In the genomic region with DNA sequence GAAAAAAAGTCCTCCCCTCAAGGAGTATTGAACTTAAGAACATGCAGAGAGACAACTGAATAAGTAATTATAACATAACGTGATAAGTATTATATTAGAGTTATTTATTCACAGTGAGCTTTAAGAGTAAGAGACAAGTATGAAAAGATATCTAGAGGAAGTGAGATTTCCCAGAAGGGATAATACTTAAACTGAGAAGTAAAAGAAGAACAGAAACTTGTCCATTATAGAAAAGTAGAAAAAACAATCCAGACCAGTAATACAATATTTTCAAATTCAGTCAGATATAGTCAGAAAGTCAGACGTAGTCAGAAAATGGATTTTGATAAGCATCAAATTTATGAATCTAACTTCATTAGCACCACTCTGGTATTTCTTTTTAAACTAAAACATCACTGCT, we compare ENCODE assay signal across 17 cellular contexts.
A peak's percentile ranks its signal among the peaks of the same experiment; 100 is the strongest.
DNase-seq lines count a peak whose midpoint lies in the region; ATAC-seq, FAIRE-seq and TF ChIP-seq lines count a peak whose summit lies in the region.
"Had no signal": no experiment of that assay in that cellular context is flagged by ENCODE, and none has a peak within 500 bp of the region (broad histone marks: within the 10 kb centered on the region; RNA-seq: fewer than 3 reads in every experiment).

No MANE protein-coding gene starts in this region.

- H3K36me3 ChIP-seq in MG63 = no peaks in the 10 kb centered on the region
- H3K36me3 ChIP-seq: adrenal gland, heart left ventricle, pancreas had no signal

- no peak overlapping the region for H3K27ac Mint-ChIP-seq in natural killer cell treated with Interleukin-12 subunit alpha and Interleukin-12 subunit beta and Interleukin-15 and Interleukin-18, amount 100 ng/mL, for 72 hours
- no peak overlapping the region for H3K27ac Mint-ChIP-seq in chondrocyte (ENCODE audit: unreplicated experiment)
- H3K27ac Mint-ChIP-seq: activated T-cell treated with anti-CD3 and anti-CD28 coated beads, Interleukin-2, amount 50 U/mL, for 24 hours; CD8-positive, alpha-beta T cell had no signal

- H3K27me3 Mint-ChIP-seq in natural killer cell treated with Interleukin-12 subunit alpha and Interleukin-12 subunit beta and Interleukin-15 and Interleukin-18, amount 100 ng/mL, for 72 hours = no peaks in the 10 kb centered on the region
- no peaks in the 10 kb centered on the region for H3K27me3 Mint-ChIP-seq in chondrocyte (ENCODE audit: low read depth)
- H3K27me3 Mint-ChIP-seq: activated T-cell treated with anti-CD3 and anti-CD28 coated beads, Interleukin-2, amount 50 U/mL, for 24 hours had no signal

- DNase-seq in GM12891 (ENCODE audit: insufficient read length, low spot score) = no peak
- DNase-seq in MG63 = no peak
- DNase-seq in natural killer cell treated with Interleukin-12 subunit alpha and Interleukin-12 subunit beta and Interleukin-15 and Interleukin-18, amount 100 ng/mL, for 72 hours (ENCODE audit: low spot score) = no peak
- no peak for DNase-seq in chondrocyte (ENCODE audit: low spot score)
- no peak for DNase-seq in NCI-H69 (lab: John Stamatoyannopoulos, UW)
- DNase-seq: activated CD4-positive, alpha-beta T cell treated with anti-CD3 and anti-CD28 coated beads for 4 hours; activated T-cell treated with anti-CD3 and anti-CD28 coated beads, Interleukin-2, amount 50 U/mL, for 24 hours; adrenal gland; CD8-positive, alpha-beta T cell; heart left ventricle; Kasumi-1; midbrain; NCI-H2029; pancreas had no signal

- H3K4me3 ChIP-seq in MG63 = no peak overlapping the region
- H3K4me3 ChIP-seq: adrenal gland, heart left ventricle, pancreas had no signal

- H3K4me1 Mint-ChIP-seq in natural killer cell treated with Interleukin-12 subunit alpha and Interleukin-12 subunit beta and Interleukin-15 and Interleukin-18, amount 100 ng/mL, for 72 hours (ENCODE audit: low read depth in 2 of 2) = no peaks in the 10 kb centered on the region
- H3K4me1 Mint-ChIP-seq in chondrocyte (ENCODE audit: low read depth) = no peaks in the 10 kb centered on the region

- no peak overlapping the region for H3K4me3 Mint-ChIP-seq in natural killer cell treated with Interleukin-12 subunit alpha and Interleukin-12 subunit beta and Interleukin-15 and Interleukin-18, amount 100 ng/mL, for 72 hours
- H3K4me3 Mint-ChIP-seq in chondrocyte (ENCODE audit: unreplicated experiment) = no peak overlapping the region
- H3K4me3 Mint-ChIP-seq: activated T-cell treated with anti-CD3 and anti-CD28 coated beads, Interleukin-2, amount 50 U/mL, for 24 hours; CD8-positive, alpha-beta T cell had no signal

- no peaks in the 10 kb centered on the region for H3K36me3 Mint-ChIP-seq in natural killer cell treated with Interleukin-12 subunit alpha and Interleukin-12 subunit beta and Interleukin-15 and Interleukin-18, amount 100 ng/mL, for 72 hours
- no peaks in the 10 kb centered on the region for H3K36me3 Mint-ChIP-seq in chondrocyte (ENCODE audit: low read depth)
- H3K36me3 Mint-ChIP-seq: CD8-positive, alpha-beta T cell had no signal

- TF ChIP-seq CTCF in chondrocyte (IDR thresholded peaks at IDR 0.05) = no peak

- TF ChIP-seq POLR2A in GM12891 (IDR thresholded peaks at IDR 0.05; ENCODE audit: low read depth, low read length) = no peak

- ATAC-seq in GM19438 (IDR thresholded peaks at IDR 0.05; ENCODE audit: low read depth, unreplicated experiment) = peak; percentile 67
- ATAC-seq in HG02798 (IDR thresholded peaks at IDR 0.05; ENCODE audit: poor library complexity, unreplicated experiment) = peak; percentile 63
- ATAC-seq in HG03442 (IDR thresholded peaks at IDR 0.05; ENCODE audit: unreplicated experiment) = peak; percentile 79
- no peak for ATAC-seq in natural killer cell treated with Interleukin-12 subunit alpha and Interleukin-12 subunit beta and Interleukin-15 and Interleukin-18, amount 100 ng/mL, for 72 hours
- ATAC-seq: CD8-positive, alpha-beta T cell; heart left ventricle; pancreas had no signal

- no peak for FAIRE-seq in GM12891 (lab: Jason Lieb, UNC)
- FAIRE-seq: pancreas had no signal

- peaks cover 25% of the 10 kb centered on the region for H3K9me3 Mint-ChIP-seq in natural killer cell treated with Interleukin-12 subunit alpha and Interleukin-12 subunit beta and Interleukin-15 and Interleukin-18, amount 100 ng/mL, for 72 hours
- peaks cover 18% of the 10 kb centered on the region for H3K9me3 Mint-ChIP-seq in chondrocyte (ENCODE audit: low read depth)

- H3K27me3 ChIP-seq in MG63 = 0 out of 2 replicates have a peak, but pooled peaks cover 2% of the 10 kb centered on the region
- H3K27me3 ChIP-seq: adrenal gland, heart left ventricle, pancreas had no signal

- no peaks in the 10 kb centered on the region for H3K9me3 ChIP-seq in MG63
- H3K9me3 ChIP-seq: adrenal gland, pancreas had no signal

TF ChIP-seq in GM12891, 5 proteins besides CTCF, POLR2A, EP300 and RAD21:
- no peak for TF ChIP-seq POU2F2 (IDR thresholded peaks at IDR 0.05; ENCODE audit: low read depth, low read length)
- peak; percentile 71; the same call in 1 of the 2 replicates for TF ChIP-seq SPI1 (IDR thresholded peaks at IDR 0.05; ENCODE audit: low read depth, low read length)

Comparison
In these comparisons a context has a peak if more than half of its experiments do, and no peak if none do; other contexts are left out.
1. ATAC-seq: peak in GM19438 (single experiment), HG02798 (single experiment) and HG03442 (single experiment); none in natural killer cell treated with Interleukin-12 subunit alpha and Interleukin-12 subunit beta and Interleukin-15 and Interleukin-18, amount 100 ng/mL, for 72 hours (0 of 2).